ENCODE assay signal across 3 cellular contexts in genomic region chr15:78391781-78392180, GRCh38.
TF ChIP-seq lines count a peak whose summit lies in the region.

No MANE protein-coding gene starts in this region.

TF ChIP-seq in GM23338, 12 proteins besides CTCF, POLR2A, EP300 and RAD21:
- no peak for TF ChIP-seq EZH2 (IDR thresholded peaks at IDR 0.05; ENCODE audit: low read depth, unreplicated experiment)
- TF ChIP-seq POLR2AphosphoS5 (IDR thresholded peaks at IDR 0.05; ENCODE audit: low read depth): no peak
- TF ChIP-seq REST (IDR thresholded peaks at IDR 0.05; ENCODE audit: unreplicated experiment): no peak
- no peak for TF ChIP-seq NANOG (IDR thresholded peaks at IDR 0.05; ENCODE audit: borderline replicate concordance)
TF ChIP-seq in GM23338: peak in this region for 0.

TF ChIP-seq in WTC11, 78 proteins besides CTCF, POLR2A, EP300 and RAD21:
- no peak for TF ChIP-seq PRRX2 (CRISPR knock-in tag; IDR thresholded peaks at IDR 0.05)
- no peak for TF ChIP-seq MYBL2 (CRISPR knock-in tag; IDR thresholded peaks at IDR 0.05)
- TF ChIP-seq, protein P1, sequence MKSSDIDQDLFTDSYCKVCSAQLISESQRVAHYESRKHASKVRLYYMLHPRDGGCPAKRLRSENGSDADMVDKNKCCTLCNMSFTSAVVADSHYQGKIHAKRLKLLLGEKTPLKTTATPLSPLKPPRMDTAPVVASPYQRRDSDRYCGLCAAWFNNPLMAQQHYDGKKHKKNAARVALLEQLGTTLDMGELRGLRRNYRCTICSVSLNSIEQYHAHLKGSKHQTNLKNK (CRISPR knock-in tag; IDR thresholded peaks at IDR 0.05): no peak
- TF ChIP-seq, protein P2, sequence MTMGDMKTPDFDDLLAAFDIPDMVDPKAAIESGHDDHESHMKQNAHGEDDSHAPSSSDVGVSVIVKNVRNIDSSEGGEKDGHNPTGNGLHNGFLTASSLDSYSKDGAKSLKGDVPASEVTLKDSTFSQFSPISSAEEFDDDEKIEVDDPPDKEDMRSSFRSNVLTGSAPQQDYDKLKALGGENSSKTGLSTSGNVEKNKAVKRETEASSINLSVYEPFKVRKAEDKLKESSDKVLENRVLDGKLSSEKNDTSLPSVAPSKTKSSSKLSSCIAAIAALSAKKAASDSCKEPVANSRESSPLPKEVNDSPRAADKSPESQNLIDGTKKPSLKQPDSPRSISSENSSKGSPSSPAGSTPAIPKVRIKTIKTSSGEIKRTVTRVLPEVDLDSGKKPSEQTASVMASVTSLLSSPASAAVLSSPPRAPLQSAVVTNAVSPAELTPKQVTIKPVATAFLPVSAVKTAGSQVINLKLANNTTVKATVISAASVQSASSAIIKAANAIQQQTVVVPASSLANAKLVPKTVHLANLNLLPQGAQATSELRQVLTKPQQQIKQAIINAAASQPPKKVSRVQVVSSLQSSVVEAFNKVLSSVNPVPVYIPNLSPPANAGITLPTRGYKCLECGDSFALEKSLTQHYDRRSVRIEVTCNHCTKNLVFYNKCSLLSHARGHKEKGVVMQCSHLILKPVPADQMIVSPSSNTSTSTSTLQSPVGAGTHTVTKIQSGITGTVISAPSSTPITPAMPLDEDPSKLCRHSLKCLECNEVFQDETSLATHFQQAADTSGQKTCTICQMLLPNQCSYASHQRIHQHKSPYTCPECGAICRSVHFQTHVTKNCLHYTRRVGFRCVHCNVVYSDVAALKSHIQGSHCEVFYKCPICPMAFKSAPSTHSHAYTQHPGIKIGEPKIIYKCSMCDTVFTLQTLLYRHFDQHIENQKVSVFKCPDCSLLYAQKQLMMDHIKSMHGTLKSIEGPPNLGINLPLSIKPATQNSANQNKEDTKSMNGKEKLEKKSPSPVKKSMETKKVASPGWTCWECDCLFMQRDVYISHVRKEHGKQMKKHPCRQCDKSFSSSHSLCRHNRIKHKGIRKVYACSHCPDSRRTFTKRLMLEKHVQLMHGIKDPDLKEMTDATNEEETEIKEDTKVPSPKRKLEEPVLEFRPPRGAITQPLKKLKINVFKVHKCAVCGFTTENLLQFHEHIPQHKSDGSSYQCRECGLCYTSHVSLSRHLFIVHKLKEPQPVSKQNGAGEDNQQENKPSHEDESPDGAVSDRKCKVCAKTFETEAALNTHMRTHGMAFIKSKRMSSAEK (CRISPR knock-in tag; IDR thresholded peaks at IDR 0.05; ENCODE audit: borderline replicate concordance): no peak
- TF ChIP-seq CBFB (CRISPR knock-in tag; IDR thresholded peaks at IDR 0.05; ENCODE audit: low read depth): no peak
- no peak for TF ChIP-seq KAT7 (CRISPR knock-in tag; IDR thresholded peaks at IDR 0.05; ENCODE audit: borderline replicate concordance)
- TF ChIP-seq CREB1 (CRISPR knock-in tag; IDR thresholded peaks at IDR 0.05): no peak
- TF ChIP-seq ETV6 (CRISPR knock-in tag; IDR thresholded peaks at IDR 0.05): no peak
- TF ChIP-seq RELA (CRISPR knock-in tag; IDR thresholded peaks at IDR 0.05; ENCODE audit: borderline replicate concordance): no peak
- TF ChIP-seq TCF7 (CRISPR knock-in tag; IDR thresholded peaks at IDR 0.05; ENCODE audit: low read depth): no peak
- TF ChIP-seq ZNF416 (CRISPR knock-in tag; IDR thresholded peaks at IDR 0.05): no peak
- no peak for TF ChIP-seq ZNF121 (CRISPR knock-in tag; IDR thresholded peaks at IDR 0.05)
- TF ChIP-seq RORB (CRISPR knock-in tag; IDR thresholded peaks at IDR 0.05): no peak
- TF ChIP-seq EMX1 (CRISPR knock-in tag; IDR thresholded peaks at IDR 0.05): no peak
- no peak for TF ChIP-seq SOX15 (CRISPR knock-in tag; IDR thresholded peaks at IDR 0.05)
- TF ChIP-seq JUN (CRISPR knock-in tag; IDR thresholded peaks at IDR 0.05): no peak
- TF ChIP-seq, protein P3, sequence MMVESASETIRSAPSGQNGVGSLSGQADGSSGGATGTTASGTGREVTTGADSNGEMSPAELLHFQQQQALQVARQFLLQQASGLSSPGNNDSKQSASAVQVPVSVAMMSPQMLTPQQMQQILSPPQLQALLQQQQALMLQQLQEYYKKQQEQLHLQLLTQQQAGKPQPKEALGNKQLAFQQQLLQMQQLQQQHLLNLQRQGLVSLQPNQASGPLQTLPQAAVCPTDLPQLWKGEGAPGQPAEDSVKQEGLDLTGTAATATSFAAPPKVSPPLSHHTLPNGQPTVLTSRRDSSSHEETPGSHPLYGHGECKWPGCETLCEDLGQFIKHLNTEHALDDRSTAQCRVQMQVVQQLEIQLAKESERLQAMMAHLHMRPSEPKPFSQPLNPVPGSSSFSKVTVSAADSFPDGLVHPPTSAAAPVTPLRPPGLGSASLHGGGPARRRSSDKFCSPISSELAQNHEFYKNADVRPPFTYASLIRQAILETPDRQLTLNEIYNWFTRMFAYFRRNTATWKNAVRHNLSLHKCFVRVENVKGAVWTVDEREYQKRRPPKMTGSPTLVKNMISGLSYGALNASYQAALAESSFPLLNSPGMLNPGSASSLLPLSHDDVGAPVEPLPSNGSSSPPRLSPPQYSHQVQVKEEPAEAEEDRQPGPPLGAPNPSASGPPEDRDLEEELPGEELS (CRISPR knock-in tag; IDR thresholded peaks at IDR 0.05): no peak

TF ChIP-seq in H1, 55 proteins besides CTCF, POLR2A, EP300 and RAD21:
- TF ChIP-seq MAFK (IDR thresholded peaks at IDR 0.05; ENCODE audit: low read depth, low read length) (no peak), SP4 (IDR thresholded peaks at IDR 0.05; ENCODE audit: low read length) (no peak), FOSL1 (IDR thresholded peaks at IDR 0.05; ENCODE audit: insufficient read depth, low read depth, low read length) (no peak), JUN (IDR thresholded peaks at IDR 0.05; ENCODE audit: low read depth, low read length) (no peak), CBX5 (IDR thresholded peaks at IDR 0.05; ENCODE audit: low read depth, low read length) (no peak), CBX8 (IDR thresholded peaks at IDR 0.05; ENCODE audit: borderline replicate concordance, low read depth, low read length) (no peak), EGR1 (IDR thresholded peaks at IDR 0.05; ENCODE audit: borderline replicate concordance, low read depth, low read length) (no peak), GABPA (IDR thresholded peaks at IDR 0.05; ENCODE audit: borderline replicate concordance, insufficient read depth, low read length) (no peak), TEAD4 (IDR thresholded peaks at IDR 0.05; ENCODE audit: low read depth, low read length) (no peak), RNF2 (IDR thresholded peaks at IDR 0.05; ENCODE audit: borderline replicate concordance, low read depth, low read length, missing control alignments, poor library complexity, severe bottlenecking) (no peak), SIRT6 (IDR thresholded peaks at IDR 0.05; ENCODE audit: low read length) (no peak), BACH1 (IDR thresholded peaks at IDR 0.05; ENCODE audit: low read length) (no peak), HDAC2 (IDR thresholded peaks at IDR 0.05; ENCODE audit: borderline replicate concordance in 1 of 2, low read depth in 2 of 2, low read length in 2 of 2) (no peak), SP1 (IDR thresholded peaks at IDR 0.05; ENCODE audit: low read depth, low read length) (no peak), EZH2 (IDR thresholded peaks at IDR 0.05; ENCODE audit: low read depth, low read length, severe bottlenecking) (no peak), RXRA (IDR thresholded peaks at IDR 0.05; ENCODE audit: insufficient read depth, low read depth, low read length) (no peak), CTBP2 (IDR thresholded peaks at IDR 0.05; ENCODE audit: borderline replicate concordance, insufficient read depth, insufficient read length, low read length) (no peak), HDAC6 (IDR thresholded peaks at IDR 0.05; ENCODE audit: low read depth, low read length) (no peak)
- TF ChIP-seq, protein P4, sequence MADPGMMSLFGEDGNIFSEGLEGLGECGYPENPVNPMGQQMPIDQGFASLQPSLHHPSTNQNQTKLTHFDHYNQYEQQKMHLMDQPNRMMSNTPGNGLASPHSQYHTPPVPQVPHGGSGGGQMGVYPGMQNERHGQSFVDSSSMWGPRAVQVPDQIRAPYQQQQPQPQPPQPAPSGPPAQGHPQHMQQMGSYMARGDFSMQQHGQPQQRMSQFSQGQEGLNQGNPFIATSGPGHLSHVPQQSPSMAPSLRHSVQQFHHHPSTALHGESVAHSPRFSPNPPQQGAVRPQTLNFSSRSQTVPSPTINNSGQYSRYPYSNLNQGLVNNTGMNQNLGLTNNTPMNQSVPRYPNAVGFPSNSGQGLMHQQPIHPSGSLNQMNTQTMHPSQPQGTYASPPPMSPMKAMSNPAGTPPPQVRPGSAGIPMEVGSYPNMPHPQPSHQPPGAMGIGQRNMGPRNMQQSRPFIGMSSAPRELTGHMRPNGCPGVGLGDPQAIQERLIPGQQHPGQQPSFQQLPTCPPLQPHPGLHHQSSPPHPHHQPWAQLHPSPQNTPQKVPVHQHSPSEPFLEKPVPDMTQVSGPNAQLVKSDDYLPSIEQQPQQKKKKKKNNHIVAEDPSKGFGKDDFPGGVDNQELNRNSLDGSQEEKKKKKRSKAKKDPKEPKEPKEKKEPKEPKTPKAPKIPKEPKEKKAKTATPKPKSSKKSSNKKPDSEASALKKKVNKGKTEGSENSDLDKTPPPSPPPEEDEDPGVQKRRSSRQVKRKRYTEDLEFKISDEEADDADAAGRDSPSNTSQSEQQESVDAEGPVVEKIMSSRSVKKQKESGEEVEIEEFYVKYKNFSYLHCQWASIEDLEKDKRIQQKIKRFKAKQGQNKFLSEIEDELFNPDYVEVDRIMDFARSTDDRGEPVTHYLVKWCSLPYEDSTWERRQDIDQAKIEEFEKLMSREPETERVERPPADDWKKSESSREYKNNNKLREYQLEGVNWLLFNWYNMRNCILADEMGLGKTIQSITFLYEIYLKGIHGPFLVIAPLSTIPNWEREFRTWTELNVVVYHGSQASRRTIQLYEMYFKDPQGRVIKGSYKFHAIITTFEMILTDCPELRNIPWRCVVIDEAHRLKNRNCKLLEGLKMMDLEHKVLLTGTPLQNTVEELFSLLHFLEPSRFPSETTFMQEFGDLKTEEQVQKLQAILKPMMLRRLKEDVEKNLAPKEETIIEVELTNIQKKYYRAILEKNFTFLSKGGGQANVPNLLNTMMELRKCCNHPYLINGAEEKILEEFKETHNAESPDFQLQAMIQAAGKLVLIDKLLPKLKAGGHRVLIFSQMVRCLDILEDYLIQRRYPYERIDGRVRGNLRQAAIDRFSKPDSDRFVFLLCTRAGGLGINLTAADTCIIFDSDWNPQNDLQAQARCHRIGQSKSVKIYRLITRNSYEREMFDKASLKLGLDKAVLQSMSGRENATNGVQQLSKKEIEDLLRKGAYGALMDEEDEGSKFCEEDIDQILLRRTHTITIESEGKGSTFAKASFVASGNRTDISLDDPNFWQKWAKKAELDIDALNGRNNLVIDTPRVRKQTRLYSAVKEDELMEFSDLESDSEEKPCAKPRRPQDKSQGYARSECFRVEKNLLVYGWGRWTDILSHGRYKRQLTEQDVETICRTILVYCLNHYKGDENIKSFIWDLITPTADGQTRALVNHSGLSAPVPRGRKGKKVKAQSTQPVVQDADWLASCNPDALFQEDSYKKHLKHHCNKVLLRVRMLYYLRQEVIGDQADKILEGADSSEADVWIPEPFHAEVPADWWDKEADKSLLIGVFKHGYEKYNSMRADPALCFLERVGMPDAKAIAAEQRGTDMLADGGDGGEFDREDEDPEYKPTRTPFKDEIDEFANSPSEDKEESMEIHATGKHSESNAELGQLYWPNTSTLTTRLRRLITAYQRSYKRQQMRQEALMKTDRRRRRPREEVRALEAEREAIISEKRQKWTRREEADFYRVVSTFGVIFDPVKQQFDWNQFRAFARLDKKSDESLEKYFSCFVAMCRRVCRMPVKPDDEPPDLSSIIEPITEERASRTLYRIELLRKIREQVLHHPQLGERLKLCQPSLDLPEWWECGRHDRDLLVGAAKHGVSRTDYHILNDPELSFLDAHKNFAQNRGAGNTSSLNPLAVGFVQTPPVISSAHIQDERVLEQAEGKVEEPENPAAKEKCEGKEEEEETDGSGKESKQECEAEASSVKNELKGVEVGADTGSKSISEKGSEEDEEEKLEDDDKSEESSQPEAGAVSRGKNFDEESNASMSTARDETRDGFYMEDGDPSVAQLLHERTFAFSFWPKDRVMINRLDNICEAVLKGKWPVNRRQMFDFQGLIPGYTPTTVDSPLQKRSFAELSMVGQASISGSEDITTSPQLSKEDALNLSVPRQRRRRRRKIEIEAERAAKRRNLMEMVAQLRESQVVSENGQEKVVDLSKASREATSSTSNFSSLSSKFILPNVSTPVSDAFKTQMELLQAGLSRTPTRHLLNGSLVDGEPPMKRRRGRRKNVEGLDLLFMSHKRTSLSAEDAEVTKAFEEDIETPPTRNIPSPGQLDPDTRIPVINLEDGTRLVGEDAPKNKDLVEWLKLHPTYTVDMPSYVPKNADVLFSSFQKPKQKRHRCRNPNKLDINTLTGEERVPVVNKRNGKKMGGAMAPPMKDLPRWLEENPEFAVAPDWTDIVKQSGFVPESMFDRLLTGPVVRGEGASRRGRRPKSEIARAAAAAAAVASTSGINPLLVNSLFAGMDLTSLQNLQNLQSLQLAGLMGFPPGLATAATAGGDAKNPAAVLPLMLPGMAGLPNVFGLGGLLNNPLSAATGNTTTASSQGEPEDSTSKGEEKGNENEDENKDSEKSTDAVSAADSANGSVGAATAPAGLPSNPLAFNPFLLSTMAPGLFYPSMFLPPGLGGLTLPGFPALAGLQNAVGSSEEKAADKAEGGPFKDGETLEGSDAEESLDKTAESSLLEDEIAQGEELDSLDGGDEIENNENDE (IDR thresholded peaks at IDR 0.05; ENCODE audit: insufficient replicate concordance, low read length): no peak
- TF ChIP-seq, protein P5, sequence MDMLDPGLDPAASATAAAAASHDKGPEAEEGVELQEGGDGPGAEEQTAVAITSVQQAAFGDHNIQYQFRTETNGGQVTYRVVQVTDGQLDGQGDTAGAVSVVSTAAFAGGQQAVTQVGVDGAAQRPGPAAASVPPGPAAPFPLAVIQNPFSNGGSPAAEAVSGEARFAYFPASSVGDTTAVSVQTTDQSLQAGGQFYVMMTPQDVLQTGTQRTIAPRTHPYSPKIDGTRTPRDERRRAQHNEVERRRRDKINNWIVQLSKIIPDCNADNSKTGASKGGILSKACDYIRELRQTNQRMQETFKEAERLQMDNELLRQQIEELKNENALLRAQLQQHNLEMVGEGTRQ (IDR thresholded peaks at IDR 0.05; ENCODE audit: low read length): no peak
